Comparison of ENCODE assay signal across 10 cellular contexts in the genomic region with DNA sequence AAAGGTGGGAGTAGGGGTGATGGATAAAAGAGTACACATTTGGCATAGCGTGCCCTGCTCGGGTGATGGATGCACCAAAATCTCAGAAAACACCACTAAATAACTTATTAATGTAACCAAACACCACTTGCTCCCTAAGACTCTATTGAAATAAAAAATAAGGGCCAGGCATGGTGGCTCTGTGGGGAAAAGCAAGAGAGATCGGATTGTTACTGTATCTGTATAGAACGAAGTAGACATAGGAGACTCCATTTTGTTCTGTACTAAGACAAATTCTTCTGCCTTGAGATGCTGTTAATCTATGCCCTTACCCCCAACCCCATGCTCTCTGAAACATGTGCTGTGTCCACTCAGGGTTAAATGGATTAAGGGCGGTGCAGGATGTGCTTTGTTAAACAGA. TPM values are rescaled to one million over a fixed set of nuclear protein-coding genes. Genes with fewer than 3 reads are reported as not detected.
"Had no signal": no experiment of that assay in that cellular context is flagged by ENCODE, and none has a peak within 500 bp of the region (broad histone marks: within the 10 kb centered on the region; RNA-seq: fewer than 3 reads in every experiment).

No MANE protein-coding gene starts in this region.

RNA-seq across cellular contexts. Expression of gene NLRP12, which starts 14.3 kb away (rescaled TPM):
- total RNA-seq: activated CD4-positive, alpha-beta T cell treated with anti-CD3 and anti-CD28 coated beads, Interleukin-2, amount 10 ng/mL, durations not matched to agents 24 days and 14 days; activated CD8-positive, alpha-beta memory T cell treated with anti-CD3 and anti-CD28 coated beads for 36 hours; activated T-cell treated with anti-CD3 and anti-CD28 coated beads, Interleukin-2, amount 50 U/mL, for 72 hours; activated T-helper 17 cell treated with anti-CD3 and anti-CD28 coated beads, Interleukin-2, amount 50 U/mL, for 72 hours; NCI-H460; PC-3; SJCRH30; T-helper 1 cell treated with Interleukin-12 subunit alpha and Interleukin-12 subunit beta and Interleukin-4 antibody, amounts not matched to agents 30 ng/mL and 1 ng/mL, for 36 hours; T-helper 2 cell treated with Interferon-gamma antibody and Interleukin-4, amounts not matched to agents 100 ng/mL and 5 ng/mL, for 36 hours had no signal

RNA-seq across cellular contexts. Expression of gene PRKCG, which starts 43.6 kb away (rescaled TPM):
- total RNA-seq: activated CD4-positive, alpha-beta T cell treated with anti-CD3 and anti-CD28 coated beads, Interleukin-2, amount 10 ng/mL, durations not matched to agents 24 days and 14 days; activated CD8-positive, alpha-beta memory T cell treated with anti-CD3 and anti-CD28 coated beads for 36 hours; activated T-cell treated with anti-CD3 and anti-CD28 coated beads, Interleukin-2, amount 50 U/mL, for 72 hours; activated T-helper 17 cell treated with anti-CD3 and anti-CD28 coated beads, Interleukin-2, amount 50 U/mL, for 72 hours; T-helper 2 cell treated with Interferon-gamma antibody and Interleukin-4, amounts not matched to agents 100 ng/mL and 5 ng/mL, for 36 hours had no signal
- polyA plus RNA-seq: aorta had no signal
